In genomic region chr4:22984390-22984789, GRCh38 we compare ENCODE assay signal across 8 cellular contexts.
"Had no signal": no experiment of that assay in that cellular context is flagged by ENCODE, and none has a peak within 500 bp of the region (broad histone marks: within the 10 kb centered on the region; RNA-seq: fewer than 3 reads in every experiment).

No MANE protein-coding gene starts in this region.

- FAIRE-seq: G401.6, GM12878, GM12891, GM12892, GM18507, GM19239 had no signal

- DNase-seq: GDM1, GF-D8 had no signal

- H3K4me3 ChIP-seq: GM12878 had no signal

- ATAC-seq: GM12878 had no signal
